Comparison of ENCODE assay signal across 23 cellular contexts in the genomic region with DNA sequence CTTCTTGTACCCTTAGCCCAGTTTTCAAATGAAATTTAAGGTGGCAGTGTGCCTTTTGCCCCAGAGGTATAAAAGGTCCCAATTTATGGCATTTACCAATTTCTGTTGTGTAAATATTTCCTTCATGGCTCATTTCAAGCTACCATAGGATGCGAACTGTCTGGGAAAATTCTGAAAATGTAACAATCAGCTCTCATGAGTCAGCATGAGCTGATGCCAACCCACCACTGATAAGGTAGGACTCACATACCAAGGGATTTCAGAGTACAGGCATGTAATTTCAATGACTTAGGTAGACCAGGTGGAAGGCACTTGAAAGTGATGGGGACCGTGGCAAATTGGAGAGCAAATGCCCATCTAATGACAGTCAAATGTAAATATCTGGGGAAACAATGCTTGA.
A peak's percentile ranks its signal among the peaks of the same experiment; 100 is the strongest.
DNase-seq lines count a peak whose midpoint lies in the region; ATAC-seq, FAIRE-seq and TF ChIP-seq lines count a peak whose summit lies in the region.
"Had no signal": no experiment of that assay in that cellular context is flagged by ENCODE, and none has a peak within 500 bp of the region (broad histone marks: within the 10 kb centered on the region; RNA-seq: fewer than 3 reads in every experiment).

No MANE protein-coding gene starts in this region.

- H3K4me1 ChIP-seq in breast epithelium (no peaks in the 10 kb centered on the region), esophagus muscularis mucosa (peaks cover 0 to 8% (median 0%) of the 10 kb centered on the region in 4 donors), GM23338 (ENCODE audit: insufficient read depth) (no peaks in the 10 kb centered on the region)
- H3K4me1 ChIP-seq: upper lobe of left lung had no signal

- CTCF ChIA-PET in MCF 10A (lab: Yijun Ruan, JAX), result interaction anchor here (0.6 to 1.0 kb wide), 2 partner anchors 32 to 153 kb away, joined by 3 to 4 read pairs; no protein-coding TSS in a partner anchor

- peaks cover 4% of the 10 kb centered on the region; the same call in 1 of the 2 replicates for H3K9me2 ChIP-seq in GM23338 (ENCODE audit: insufficient read depth)

- WGBS in esophagus muscularis mucosa, result 92% methylated on average over 2 of the region's 2 CpGs

- no peak for TF ChIP-seq CTCF in MCF 10A (IDR thresholded peaks at IDR 0.05; ENCODE audit: unreplicated experiment)
- no peak for TF ChIP-seq CTCF in breast epithelium (IDR thresholded peaks at IDR 0.05)
- TF ChIP-seq CTCF in fibroblast of mammary gland (conservative IDR thresholded peaks at IDR 0.05; ENCODE audit: control insufficient read depth, insufficient read depth, low read depth, low read length), result no peak
- no peak for TF ChIP-seq CTCF in esophagus muscularis mucosa (IDR thresholded peaks at IDR 0.05)
- no peak for TF ChIP-seq CTCF in GM23338 (conservative IDR thresholded peaks at IDR 0.05; ENCODE audit: low read depth in 2 of 2)

- ATAC-seq in GM19397 (IDR thresholded peaks at IDR 0.05; ENCODE audit: unreplicated experiment) (no peak), GM23338 (no peak), HG03571 (IDR thresholded peaks at IDR 0.05; ENCODE audit: unreplicated experiment) (no peak)
- ATAC-seq: activated naive CD4-positive, alpha-beta T cell treated with anti-CD3 and anti-CD28 coated beads, Interleukin-2, amount 50 U/mL, for 72 hours; left colon had no signal

- TF ChIP-seq POLR2A in breast epithelium (IDR thresholded peaks at IDR 0.05) (no peak), esophagus muscularis mucosa (IDR thresholded peaks at IDR 0.05; ENCODE audit: low read depth) (no peak)

- intact Hi-C loops in MCF 10A (cut with micrococcal nuclease) (no loop called here), breast epithelium (cut with DNase I; ENCODE audit: low total_unique reads) (no loop called here), esophagus muscularis mucosa (cut with DNase I) (no loop called here)

- no peak overlapping the region for H3K4me2 ChIP-seq in GM23338

- H3K36me3 ChIP-seq in breast epithelium (no peaks in the 10 kb centered on the region), esophagus muscularis mucosa (no peaks in the 10 kb centered on the region), GM23338 (ENCODE audit: insufficient read depth) (no peaks in the 10 kb centered on the region)
- H3K36me3 ChIP-seq: upper lobe of left lung had no signal

- no peak overlapping the region for H2AFZ ChIP-seq in GM23338

- H3K27me3 Mint-ChIP-seq in MCF 10A (ENCODE audit: insufficient read depth, unreplicated experiment) (no peaks in the 10 kb centered on the region), GM23338 (ENCODE audit: insufficient read depth, low read depth, poor library complexity) (peaks cover 4% of the 10 kb centered on the region)

- no peaks in the 10 kb centered on the region for H3F3A ChIP-seq in GM23338 (replicated peaks; ENCODE audit: low read depth)

- no peak overlapping the region for H3K27ac ChIP-seq in breast epithelium
- H3K27ac ChIP-seq in esophagus muscularis mucosa (replicated peaks in 1 of 4), result no peak overlapping the region
- no peak overlapping the region for H3K27ac ChIP-seq in GM23338 (ENCODE audit: low read depth)
- H3K27ac ChIP-seq: upper lobe of left lung had no signal

- H3K4me1 Mint-ChIP-seq in MCF 10A (ENCODE audit: insufficient read depth, unreplicated experiment), result peaks cover 13% of the 10 kb centered on the region
- no peaks in the 10 kb centered on the region for H3K4me1 Mint-ChIP-seq in GM23338
- H3K4me1 Mint-ChIP-seq: IgD-negative memory B cell, nephron progenitor cell had no signal

- no peak for TF ChIP-seq EP300 in esophagus muscularis mucosa (IDR thresholded peaks at IDR 0.05)

- H4K20me1 ChIP-seq in GM23338 (replicated peaks; ENCODE audit: insufficient read depth), result no peaks in the 10 kb centered on the region

- POLR2A ChIA-PET in MCF 10A (lab: Yijun Ruan, JAX), result no interaction called here

- H3K4me3 ChIP-seq in breast epithelium (no peak overlapping the region), fibroblast of mammary gland (ENCODE audit: control insufficient read depth, low read depth, low read length) (no peak overlapping the region), esophagus muscularis mucosa (no peak overlapping the region), GM23338 (no peak overlapping the region)
- H3K4me3 ChIP-seq: upper lobe of left lung had no signal

- H3K4me3 Mint-ChIP-seq in MCF 10A (ENCODE audit: unreplicated experiment) (no peak overlapping the region), GM23338 (no peak overlapping the region)
- H3K4me3 Mint-ChIP-seq: activated CD4-positive, alpha-beta memory T cell treated with anti-CD3 and anti-CD28 coated beads for 36 hours; activated T-cell treated with anti-CD3 and anti-CD28 coated beads, Interleukin-2, amount 50 U/mL, for 24 hours; CD4-positive, alpha-beta T cell; IgD-negative memory B cell; mesothelial cell of epicardium; nephron progenitor cell had no signal

- no peaks in the 10 kb centered on the region for H3K27me3 ChIP-seq in breast epithelium
- H3K27me3 ChIP-seq in esophagus muscularis mucosa, result no peaks in the 10 kb centered on the region
- H3K27me3 ChIP-seq in GM23338 (ENCODE audit: insufficient read depth), result no peaks in the 10 kb centered on the region
- H3K27me3 ChIP-seq: upper lobe of left lung had no signal

- no peaks in the 10 kb centered on the region for H3K79me2 ChIP-seq in GM23338 (replicated peaks; ENCODE audit: insufficient read depth)

- no peaks in the 10 kb centered on the region for H3K36me3 Mint-ChIP-seq in MCF 10A (ENCODE audit: insufficient read depth, unreplicated experiment)
- no peaks in the 10 kb centered on the region for H3K36me3 Mint-ChIP-seq in GM23338 (ENCODE audit: low read depth)
- H3K36me3 Mint-ChIP-seq: activated CD4-positive, alpha-beta memory T cell treated with anti-CD3 and anti-CD28 coated beads for 36 hours; activated naive CD4-positive, alpha-beta T cell treated with anti-CD3 and anti-CD28 coated beads, Interleukin-2, amount 50 U/mL, for 72 hours; mesothelial cell of epicardium had no signal

- peak; percentile 33 for DNase-seq in MCF 10A (ENCODE audit: unreplicated experiment)
- no peak for DNase-seq in breast epithelium (ENCODE audit: low spot score in 2 of 2)
- DNase-seq in RCC 7860 (ENCODE audit: low spot score), result peak; percentile 51
- DNase-seq in fibroblast of mammary gland (ENCODE audit: low read depth), result peak; percentile 35
- no peak for DNase-seq in esophagus muscularis mucosa (ENCODE audit: extremely low spot score)
- DNase-seq in GM23338 (ENCODE audit: low spot score), result no peak
- DNase-seq: ACHN; activated CD4-positive, alpha-beta memory T cell treated with anti-CD3 and anti-CD28 coated beads for 36 hours; activated T-cell treated with anti-CD3 and anti-CD28 coated beads, Interleukin-2, amount 50 U/mL, for 24 hours; caudate nucleus; CD4-positive, alpha-beta T cell; hypothalamus; left colon; NCI-H2081 treated with DMSO at 0.1 percent for 48 hours; NCI-H774; nephron progenitor cell; stimulated activated naive CD4-positive, alpha-beta T cell treated with Interleukin-2 at 50 U/mL for 16 hours; upper lobe of left lung had no signal

- BruUV-seq in MCF 10A (replicated peaks; lab: Mats Ljungman, UMichigan), result no TSS peak

- H3K27ac Mint-ChIP-seq in MCF 10A (ENCODE audit: low read depth, unreplicated experiment) (no peak overlapping the region), GM23338 (no peak overlapping the region)
- H3K27ac Mint-ChIP-seq: activated CD4-positive, alpha-beta memory T cell treated with anti-CD3 and anti-CD28 coated beads for 36 hours; activated naive CD4-positive, alpha-beta T cell treated with anti-CD3 and anti-CD28 coated beads, Interleukin-2, amount 50 U/mL, for 72 hours; activated T-cell treated with anti-CD3 and anti-CD28 coated beads, Interleukin-2, amount 50 U/mL, for 24 hours; CD4-positive, alpha-beta T cell; IgD-negative memory B cell; mesothelial cell of epicardium; nephron progenitor cell had no signal

- peak; percentile 2 for FAIRE-seq in RCC 7860 (lab: Jason Lieb, UNC)

- H3K9me3 Mint-ChIP-seq in MCF 10A (ENCODE audit: unreplicated experiment) (no peaks in the 10 kb centered on the region), GM23338 (no peaks in the 10 kb centered on the region)
- H3K9me3 Mint-ChIP-seq: activated CD4-positive, alpha-beta memory T cell treated with anti-CD3 and anti-CD28 coated beads for 36 hours; activated T-cell treated with anti-CD3 and anti-CD28 coated beads, Interleukin-2, amount 50 U/mL, for 24 hours; CD4-positive, alpha-beta T cell; mesothelial cell of epicardium; nephron progenitor cell had no signal

- H3K9me3 ChIP-seq in breast epithelium (peaks cover 0 to 3% of the 10 kb centered on the region in 2 donors), esophagus muscularis mucosa (peaks cover 0 to 7% (median 2%) of the 10 kb centered on the region in 4 donors)
- H3K9me3 ChIP-seq: upper lobe of left lung had no signal

TF ChIP-seq in GM23338, 12 proteins besides CTCF, POLR2A, EP300 and RAD21 (continues in another document):
- TF ChIP-seq EZH2phosphoT487 (IDR thresholded peaks at IDR 0.05; ENCODE audit: unreplicated experiment) (no peak), ZNF114 (CRISPR knock-in tag; IDR thresholded peaks at IDR 0.05) (no peak)

Comparison
In these comparisons a context has a peak if more than half of its experiments do, and no peak if none do; other contexts are left out.
1. DNase-seq: peak in MCF 10A (single experiment), RCC 7860 (single experiment) and fibroblast of mammary gland (single experiment); none in breast epithelium (0 of 2), esophagus muscularis mucosa (single experiment) and GM23338 (single experiment).